Comparison of ENCODE assay signal across 1 cellular context in the genomic region with DNA sequence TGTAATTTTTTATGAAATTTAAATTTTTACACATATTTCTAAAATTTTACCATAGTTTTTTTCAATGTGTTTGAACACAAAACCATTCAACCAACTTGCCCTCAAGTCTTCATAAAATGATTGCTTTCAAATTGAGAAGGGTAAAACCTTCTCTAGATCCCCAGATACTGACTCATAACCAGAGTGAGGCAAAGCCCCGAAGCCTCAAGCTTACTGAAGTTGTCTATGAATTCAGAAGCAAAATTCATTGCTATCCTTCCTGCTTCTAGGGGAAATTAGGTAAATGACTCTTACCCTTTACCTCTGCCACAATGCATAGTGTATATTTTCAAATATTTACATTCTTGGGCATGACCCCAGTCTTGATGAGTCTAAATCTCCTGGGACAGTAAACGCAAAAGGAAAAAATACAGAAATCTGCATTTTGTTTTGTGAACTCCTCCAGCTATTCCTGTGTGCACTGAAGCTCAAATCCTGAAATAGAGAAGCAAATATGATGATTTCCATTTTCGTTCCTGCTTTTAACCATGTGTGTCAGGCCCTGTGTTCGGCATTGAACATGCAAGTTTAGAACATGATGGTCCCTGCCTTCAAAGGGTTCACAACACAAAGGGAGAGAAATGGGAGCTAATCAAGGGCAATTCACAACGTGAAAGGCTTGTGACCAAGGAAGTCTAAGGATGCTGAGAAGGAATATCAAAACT.
TF ChIP-seq lines count a peak whose summit lies in the region.

No MANE protein-coding gene starts in this region.

TF ChIP-seq in GM12878, 131 proteins besides CTCF, POLR2A, EP300 and RAD21 (continued from another document):
- TF ChIP-seq, protein P1, sequence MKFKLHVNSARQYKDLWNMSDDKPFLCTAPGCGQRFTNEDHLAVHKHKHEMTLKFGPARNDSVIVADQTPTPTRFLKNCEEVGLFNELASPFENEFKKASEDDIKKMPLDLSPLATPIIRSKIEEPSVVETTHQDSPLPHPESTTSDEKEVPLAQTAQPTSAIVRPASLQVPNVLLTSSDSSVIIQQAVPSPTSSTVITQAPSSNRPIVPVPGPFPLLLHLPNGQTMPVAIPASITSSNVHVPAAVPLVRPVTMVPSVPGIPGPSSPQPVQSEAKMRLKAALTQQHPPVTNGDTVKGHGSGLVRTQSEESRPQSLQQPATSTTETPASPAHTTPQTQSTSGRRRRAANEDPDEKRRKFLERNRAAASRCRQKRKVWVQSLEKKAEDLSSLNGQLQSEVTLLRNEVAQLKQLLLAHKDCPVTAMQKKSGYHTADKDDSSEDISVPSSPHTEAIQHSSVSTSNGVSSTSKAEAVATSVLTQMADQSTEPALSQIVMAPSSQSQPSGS (IDR thresholded peaks at IDR 0.05; ENCODE audit: low read length), result peak; percentile 37; the same call in 1 of the 2 replicates
- TF ChIP-seq, protein P2, sequence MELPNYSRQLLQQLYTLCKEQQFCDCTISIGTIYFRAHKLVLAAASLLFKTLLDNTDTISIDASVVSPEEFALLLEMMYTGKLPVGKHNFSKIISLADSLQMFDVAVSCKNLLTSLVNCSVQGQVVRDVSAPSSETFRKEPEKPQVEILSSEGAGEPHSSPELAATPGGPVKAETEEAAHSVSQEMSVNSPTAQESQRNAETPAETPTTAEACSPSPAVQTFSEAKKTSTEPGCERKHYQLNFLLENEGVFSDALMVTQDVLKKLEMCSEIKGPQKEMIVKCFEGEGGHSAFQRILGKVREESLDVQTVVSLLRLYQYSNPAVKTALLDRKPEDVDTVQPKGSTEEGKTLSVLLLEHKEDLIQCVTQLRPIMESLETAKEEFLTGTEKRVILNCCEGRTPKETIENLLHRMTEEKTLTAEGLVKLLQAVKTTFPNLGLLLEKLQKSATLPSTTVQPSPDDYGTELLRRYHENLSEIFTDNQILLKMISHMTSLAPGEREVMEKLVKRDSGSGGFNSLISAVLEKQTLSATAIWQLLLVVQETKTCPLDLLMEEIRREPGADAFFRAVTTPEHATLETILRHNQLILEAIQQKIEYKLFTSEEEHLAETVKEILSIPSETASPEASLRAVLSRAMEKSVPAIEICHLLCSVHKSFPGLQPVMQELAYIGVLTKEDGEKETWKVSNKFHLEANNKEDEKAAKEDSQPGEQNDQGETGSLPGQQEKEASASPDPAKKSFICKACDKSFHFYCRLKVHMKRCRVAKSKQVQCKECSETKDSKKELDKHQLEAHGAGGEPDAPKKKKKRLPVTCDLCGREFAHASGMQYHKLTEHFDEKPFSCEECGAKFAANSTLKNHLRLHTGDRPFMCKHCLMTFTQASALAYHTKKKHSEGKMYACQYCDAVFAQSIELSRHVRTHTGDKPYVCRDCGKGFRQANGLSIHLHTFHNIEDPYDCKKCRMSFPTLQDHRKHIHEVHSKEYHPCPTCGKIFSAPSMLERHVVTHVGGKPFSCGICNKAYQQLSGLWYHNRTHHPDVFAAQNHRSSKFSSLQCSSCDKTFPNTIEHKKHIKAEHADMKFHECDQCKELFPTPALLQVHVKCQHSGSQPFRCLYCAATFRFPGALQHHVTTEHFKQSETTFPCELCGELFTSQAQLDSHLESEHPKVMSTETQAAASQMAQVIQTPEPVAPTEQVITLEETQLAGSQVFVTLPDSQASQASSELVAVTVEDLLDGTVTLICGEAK (IDR thresholded peaks at IDR 0.05; ENCODE audit: borderline replicate concordance), result no peak
- no peak for TF ChIP-seq TCF3 (IDR thresholded peaks at IDR 0.05; ENCODE audit: borderline replicate concordance, insufficient read depth, low read depth, low read length)
- TF ChIP-seq JUNB (IDR thresholded peaks at IDR 0.05), result peak; percentile 89
- TF ChIP-seq RB1 (IDR thresholded peaks at IDR 0.05; ENCODE audit: borderline replicate concordance), result no peak
- TF ChIP-seq RUNX3 (IDR thresholded peaks at IDR 0.05; ENCODE audit: low read length), result peak; percentile 69
- TF ChIP-seq EZH2 (IDR thresholded peaks at IDR 0.05; ENCODE audit: borderline replicate concordance, control insufficient read depth, low read depth, low read length), result no peak
- TF ChIP-seq IKZF2 (IDR thresholded peaks at IDR 0.05), result peak in 1 of 2 experiments; percentile 12; a peak in 1 of 4 replicates
- TF ChIP-seq IRF4 (IDR thresholded peaks at IDR 0.05; ENCODE audit: low read depth, low read length), result peak; percentile 87
- TF ChIP-seq RBBP5 (conservative IDR thresholded peaks at IDR 0.05), result no peak
- peak; percentile 13 for TF ChIP-seq MEF2B (IDR thresholded peaks at IDR 0.05; ENCODE audit: partially characterized antibody, poor library complexity, severe bottlenecking)
- TF ChIP-seq, protein P3, sequence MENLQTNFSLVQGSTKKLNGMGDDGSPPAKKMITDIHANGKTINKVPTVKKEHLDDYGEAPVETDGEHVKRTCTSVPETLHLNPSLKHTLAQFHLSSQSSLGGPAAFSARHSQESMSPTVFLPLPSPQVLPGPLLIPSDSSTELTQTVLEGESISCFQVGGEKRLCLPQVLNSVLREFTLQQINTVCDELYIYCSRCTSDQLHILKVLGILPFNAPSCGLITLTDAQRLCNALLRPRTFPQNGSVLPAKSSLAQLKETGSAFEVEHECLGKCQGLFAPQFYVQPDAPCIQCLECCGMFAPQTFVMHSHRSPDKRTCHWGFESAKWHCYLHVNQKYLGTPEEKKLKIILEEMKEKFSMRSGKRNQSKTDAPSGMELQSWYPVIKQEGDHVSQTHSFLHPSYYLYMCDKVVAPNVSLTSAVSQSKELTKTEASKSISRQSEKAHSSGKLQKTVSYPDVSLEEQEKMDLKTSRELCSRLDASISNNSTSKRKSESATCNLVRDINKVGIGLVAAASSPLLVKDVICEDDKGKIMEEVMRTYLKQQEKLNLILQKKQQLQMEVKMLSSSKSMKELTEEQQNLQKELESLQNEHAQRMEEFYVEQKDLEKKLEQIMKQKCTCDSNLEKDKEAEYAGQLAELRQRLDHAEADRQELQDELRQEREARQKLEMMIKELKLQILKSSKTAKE (IDR thresholded peaks at IDR 0.05; ENCODE audit: low read depth, poor library complexity, severe bottlenecking), result no peak
